In genomic region chr20:64224344-64225165, GRCh38 we compare ENCODE assay signal across 9 cellular contexts. TPM values are rescaled to one million over a fixed set of nuclear protein-coding genes. Genes with fewer than 3 reads are reported as not detected.
DNase-seq lines count a peak whose midpoint lies in the region; ATAC-seq and TF ChIP-seq lines count a peak whose summit lies in the region.
"Had no signal": no experiment of that assay in that cellular context is flagged by ENCODE, and none has a peak within 500 bp of the region (broad histone marks: within the 10 kb centered on the region; RNA-seq: fewer than 3 reads in every experiment).

No MANE protein-coding gene starts in this region.

- peaks cover 38% of the 10 kb centered on the region for H3K4me1 Mint-ChIP-seq in mesothelial cell of epicardium
- H3K4me1 Mint-ChIP-seq in activated T-cell treated with anti-CD3 and anti-CD28 coated beads, Interleukin-2, amount 50 U/mL, for 24 hours (ENCODE audit: low read depth) = peaks cover 24% of the 10 kb centered on the region
- peaks cover 26% of the 10 kb centered on the region for H3K4me1 Mint-ChIP-seq in Calu3 (ENCODE audit: low read depth, unreplicated experiment)

- H3K4me3 Mint-ChIP-seq in mesothelial cell of epicardium (peak overlapping the region; percentile 24), Calu3 (ENCODE audit: low read depth, unreplicated experiment) (no peak overlapping the region)
- no peak overlapping the region for H3K4me3 Mint-ChIP-seq in activated T-cell treated with anti-CD3 and anti-CD28 coated beads, Interleukin-2, amount 50 U/mL, for 24 hours

- H3K27me3 Mint-ChIP-seq in mesothelial cell of epicardium (ENCODE audit: low read depth) (peaks cover 5% of the 10 kb centered on the region), Calu3 (ENCODE audit: unreplicated experiment) (peaks cover 55% of the 10 kb centered on the region)
- H3K27me3 Mint-ChIP-seq in activated T-cell treated with anti-CD3 and anti-CD28 coated beads, Interleukin-2, amount 50 U/mL, for 24 hours = no peaks in the 10 kb centered on the region

- no TSS peak for BruUV-seq in Calu3 (replicated peaks; lab: Mats Ljungman, UMichigan)

- TF ChIP-seq CTCF in mesothelial cell of epicardium (IDR thresholded peaks at IDR 0.05; ENCODE audit: unreplicated experiment) (no peak), Calu3 (IDR thresholded peaks at IDR 0.05; ENCODE audit: unreplicated experiment) (no peak)

- intact Hi-C loops in Calu3 (cut with micrococcal nuclease; ENCODE audit: unreplicated experiment) = no loop called here

- H3K36me3 Mint-ChIP-seq in mesothelial cell of epicardium (no peaks in the 10 kb centered on the region), Calu3 (ENCODE audit: insufficient read depth, unreplicated experiment) (peaks cover 4% of the 10 kb centered on the region)
- no peaks in the 10 kb centered on the region for H3K36me3 Mint-ChIP-seq in activated T-cell treated with anti-CD3 and anti-CD28 coated beads, Interleukin-2, amount 50 U/mL, for 24 hours (ENCODE audit: low read depth)

- CTCF ChIA-PET in Calu3 (lab: Charles Lee) = interaction anchor here (1.3 kb wide), 1 partner anchor 31 kb away, joined by 4 read pairs; the partner anchor contains the start of gene PCMTD2

- ATAC-seq in GM21367 (IDR thresholded peaks at IDR 0.05; ENCODE audit: unreplicated experiment) (no peak), GM21737 (IDR thresholded peaks at IDR 0.05; ENCODE audit: unreplicated experiment) (no peak)

- DNase-seq in Ammon's horn (ENCODE audit: low spot score) (peak; percentile 27), HT-29 (ENCODE audit: low spot score) (peak; percentile 26), dermis blood vessel endothelial cell (peak; percentile 79), mesothelial cell of epicardium (ENCODE audit: low spot score in 2 of 2, unreplicated experiment in 2 of 2) (no peak), Calu3 (no peak)
- no peak for DNase-seq in activated T-cell treated with anti-CD3 and anti-CD28 coated beads, Interleukin-2, amount 50 U/mL, for 24 hours
- DNase-seq: activated CD4-positive, alpha-beta T cell treated with anti-CD3 and anti-CD28 coated beads for 4 hours had no signal

- H3K27ac Mint-ChIP-seq in mesothelial cell of epicardium (peak overlapping the region; percentile 97), Calu3 (ENCODE audit: unreplicated experiment) (no peak overlapping the region)
- no peak overlapping the region for H3K27ac Mint-ChIP-seq in activated T-cell treated with anti-CD3 and anti-CD28 coated beads, Interleukin-2, amount 50 U/mL, for 24 hours

- H3K9me3 Mint-ChIP-seq in mesothelial cell of epicardium (no peaks in the 10 kb centered on the region), Calu3 (ENCODE audit: low read depth, unreplicated experiment) (no peaks in the 10 kb centered on the region)
- no peaks in the 10 kb centered on the region for H3K9me3 Mint-ChIP-seq in activated T-cell treated with anti-CD3 and anti-CD28 coated beads, Interleukin-2, amount 50 U/mL, for 24 hours

RNA-seq across cellular contexts. Expression of gene PCMTD2, which starts 31.0 kb away (rescaled TPM):
- total RNA-seq in HT-29 (2014; rRNA removed; shearing (Covaris generic)) = 41.4 and 52.0 TPM in 2 replicates
- 70.2 and 90.9 TPM in 2 replicates for total RNA-seq in dermis blood vessel endothelial cell
- 111 to 120 TPM (median 116 TPM) in 3 replicates for total RNA-seq in mesothelial cell of epicardium
- 61.2 and 62.2 TPM in 2 replicates for total RNA-seq in Calu3 (2022)

Comparison
In these comparisons a context has a peak if more than half of its experiments do, and no peak if none do; other contexts are left out.
1. DNase-seq: peak in Ammon's horn (single experiment), HT-29 (single experiment) and dermis blood vessel endothelial cell (single experiment); none in mesothelial cell of epicardium (0 of 2), activated T-cell treated with anti-CD3 and anti-CD28 coated beads, Interleukin-2, amount 50 U/mL, for 24 hours (single experiment) and Calu3 (single experiment).